In the genomic region with DNA sequence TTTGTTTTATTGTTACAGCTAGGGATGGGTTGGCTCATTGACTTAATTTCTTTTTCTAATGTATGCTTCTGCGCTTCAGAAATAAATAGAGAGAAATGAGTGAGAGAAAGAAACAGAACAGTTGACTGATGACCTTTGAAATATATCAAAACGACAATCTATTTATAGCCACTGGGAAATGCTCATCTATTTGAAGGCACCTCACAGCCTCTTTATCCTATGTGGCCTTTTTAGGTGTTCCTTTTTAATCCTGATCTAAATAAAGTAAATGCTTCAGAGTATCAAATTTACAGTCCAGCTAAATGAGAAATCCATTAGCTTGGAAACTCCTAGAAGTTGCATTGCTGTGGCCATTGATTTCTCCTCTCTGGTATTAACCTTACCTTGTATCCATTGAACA, we compare ENCODE assay signal across 16 cellular contexts.
DNase-seq lines count a peak whose midpoint lies in the region; ATAC-seq, FAIRE-seq and TF ChIP-seq lines count a peak whose summit lies in the region.
"Had no signal": no experiment of that assay in that cellular context is flagged by ENCODE, and none has a peak within 500 bp of the region (broad histone marks: within the 10 kb centered on the region; RNA-seq: fewer than 3 reads in every experiment).

No MANE protein-coding gene starts in this region.

- intact Hi-C loops in HepG2 (cut with micrococcal nuclease; ENCODE audit: unreplicated experiment), result no loop called here
- intact Hi-C loops in left ventricle myocardium superior (cut with micrococcal nuclease), result no loop called here

- H3K9ac ChIP-seq in liver (ENCODE audit: low read depth in 1 of 2, low read length in 2 of 2) (no peak overlapping the region), HepG2 (ENCODE audit: insufficient read depth, low read depth, low read length) (no peak overlapping the region), mesendoderm (ENCODE audit: low read length) (no peak overlapping the region)

- POLR2A ChIA-PET in HepG2 (lab: Yijun Ruan, JAX), result no interaction called here

- H4K20me1 ChIP-seq in HepG2 (ENCODE audit: insufficient read depth, low read length), result no peaks in the 10 kb centered on the region
- no peaks in the 10 kb centered on the region for H4K20me1 ChIP-seq in GM23338 (replicated peaks; ENCODE audit: insufficient read depth)

- H4K8ac ChIP-seq in mesendoderm (ENCODE audit: low read depth, low read length), result no peak overlapping the region

- H3K4me3 ChIP-seq in liver (ENCODE audit: low read depth in 1 of 3, low read length in 3 of 3), result no peak overlapping the region
- H3K4me3 ChIP-seq in HepG2 (replicated peaks in 1 of 3; ENCODE audit: insufficient read depth in 1 of 3, low read depth in 2 of 3, low read length in 3 of 3), result no peak overlapping the region
- H3K4me3 ChIP-seq in WERI-Rb-1 (ENCODE audit: low read depth, low read length), result no peak overlapping the region
- no peak overlapping the region for H3K4me3 ChIP-seq in mesendoderm (ENCODE audit: low read length)
- H3K4me3 ChIP-seq in GM23338, result no peak overlapping the region

- peak overlapping the region; percentile 45 for H3K27ac Mint-ChIP-seq in memory B cell
- H3K27ac Mint-ChIP-seq in GM23338, result no peak overlapping the region
- H3K27ac Mint-ChIP-seq: CD4-positive, alpha-beta memory T cell; H9 had no signal

- no peaks in the 10 kb centered on the region for H3F3A ChIP-seq in GM23338 (replicated peaks; ENCODE audit: low read depth)

- ATAC-seq in HepG2 (no peak), left ventricle myocardium superior (peak; percentile 43), memory B cell (ENCODE audit: low read depth) (no peak), GM23338 (no peak)

- H3K36me3 ChIP-seq in liver (ENCODE audit: control insufficient read depth in 4 of 4, insufficient read depth in 3 of 4, low read depth in 1 of 4, low read length in 3 of 4), result no peaks in the 10 kb centered on the region
- H3K36me3 ChIP-seq in HepG2 (replicated peaks in 1 of 2; ENCODE audit: control insufficient read depth in 1 of 2, insufficient read depth in 2 of 2, low read length in 2 of 2), result no peaks in the 10 kb centered on the region
- H3K36me3 ChIP-seq in WERI-Rb-1, result no peaks in the 10 kb centered on the region
- H3K36me3 ChIP-seq in mesendoderm (ENCODE audit: control insufficient read depth, insufficient read depth, low read length), result no peaks in the 10 kb centered on the region
- H3K36me3 ChIP-seq in GM23338 (ENCODE audit: insufficient read depth), result no peaks in the 10 kb centered on the region
- H3K36me3 ChIP-seq: BE2C had no signal

- H3K4me3 Mint-ChIP-seq in memory B cell, result no peak overlapping the region
- H3K4me3 Mint-ChIP-seq in GM23338, result no peak overlapping the region
- H3K4me3 Mint-ChIP-seq: CD4-positive, alpha-beta memory T cell; H9 had no signal

- CTCF ChIA-PET in HepG2 (lab: Yijun Ruan, JAX; ENCODE audit: low intra/inter-chr PET ratio, low total read pairs), result no interaction called here

- no peaks in the 10 kb centered on the region for H3K79me1 ChIP-seq in mesendoderm (ENCODE audit: low read length)

- TF ChIP-seq EP300 in HepG2 (IDR thresholded peaks at IDR 0.05; ENCODE audit: low read depth in 2 of 2, low read length in 2 of 2) (no peak), HepG2 (CRISPR knock-in tag; IDR thresholded peaks at IDR 0.05; ENCODE audit: borderline replicate concordance) (no peak)

- H3K4me1 ChIP-seq in liver (ENCODE audit: control insufficient read depth in 4 of 4, insufficient read depth in 4 of 4, low read length in 3 of 4) (peaks cover 4 to 20% (median 11%) of the 10 kb centered on the region in 4 donors), HepG2 (ENCODE audit: insufficient read depth, low read length) (peaks cover 23% of the 10 kb centered on the region), mesendoderm (ENCODE audit: control insufficient read depth, low read depth, low read length) (no peaks in the 10 kb centered on the region), GM23338 (ENCODE audit: insufficient read depth) (peaks cover 9% of the 10 kb centered on the region; the same call in 1 of the 2 replicates)
- H3K4me1 ChIP-seq: BE2C had no signal

- H3K18ac ChIP-seq in mesendoderm (ENCODE audit: low read length), result no peak overlapping the region

- H3K9me2 ChIP-seq in GM23338 (ENCODE audit: insufficient read depth), result 0 out of 2 replicates have a peak, but pooled peaks cover 4% of the 10 kb centered on the region

- H3K9me3 Mint-ChIP-seq in memory B cell (peaks cover 2% of the 10 kb centered on the region), GM23338 (0 out of 3 replicates have a peak, but pooled peaks cover 4% of the 10 kb centered on the region)
- H3K9me3 Mint-ChIP-seq: CD4-positive, alpha-beta memory T cell; H9 had no signal

- no peak overlapping the region for H3K4ac ChIP-seq in mesendoderm (ENCODE audit: low read depth, low read length)

- no TSS peak for BruUV-seq in HepG2 (replicated peaks; lab: Mats Ljungman, UMichigan)

- H3K27me3 ChIP-seq in liver (ENCODE audit: control insufficient read depth in 4 of 4, insufficient read depth in 4 of 4, low read length in 3 of 4), result no peaks in the 10 kb centered on the region
- H3K27me3 ChIP-seq in HepG2 (ENCODE audit: control insufficient read depth in 1 of 2, insufficient read depth in 2 of 2, low read length in 2 of 2), result no peaks in the 10 kb centered on the region
- H3K27me3 ChIP-seq in WERI-Rb-1 (ENCODE audit: insufficient read depth, low read depth, severe bottlenecking), result no peaks in the 10 kb centered on the region
- H3K27me3 ChIP-seq in mesendoderm (ENCODE audit: insufficient read depth, low read length, poor library complexity), result no peaks in the 10 kb centered on the region
- no peaks in the 10 kb centered on the region for H3K27me3 ChIP-seq in GM23338 (ENCODE audit: insufficient read depth)
- H3K27me3 ChIP-seq: BE2C had no signal

- H3K79me2 ChIP-seq in HepG2 (ENCODE audit: insufficient read depth, low read length) (no peaks in the 10 kb centered on the region), mesendoderm (ENCODE audit: control insufficient read depth, insufficient read depth, low read length) (no peaks in the 10 kb centered on the region), GM23338 (replicated peaks; ENCODE audit: insufficient read depth) (no peaks in the 10 kb centered on the region)

- H2AK5ac ChIP-seq in mesendoderm (ENCODE audit: low read length), result no peak overlapping the region

- no peak overlapping the region for H2BK5ac ChIP-seq in mesendoderm (ENCODE audit: low read length)

- H3K36me3 Mint-ChIP-seq in memory B cell (no peaks in the 10 kb centered on the region), GM23338 (ENCODE audit: low read depth) (peaks cover 3% of the 10 kb centered on the region; the same call in 1 of the 3 replicates)
- H3K36me3 Mint-ChIP-seq: CD4-positive, alpha-beta memory T cell had no signal

- H2AFZ ChIP-seq in HepG2 (ENCODE audit: low read length) (no peak overlapping the region), GM23338 (no peak overlapping the region)

- TF ChIP-seq CTCF in liver (IDR thresholded peaks at IDR 0.05; ENCODE audit: low read depth, low read length, missing input control), result no peak
- no peak for TF ChIP-seq CTCF in HepG2 (CRISPR knock-in tag; IDR thresholded peaks at IDR 0.05)
- TF ChIP-seq CTCF in WERI-Rb-1 (IDR thresholded peaks at IDR 0.05; ENCODE audit: low read depth, low read length), result no peak
- TF ChIP-seq CTCF in GM23338 (conservative IDR thresholded peaks at IDR 0.05; ENCODE audit: low read depth in 2 of 2), result no peak

- H3K23ac ChIP-seq in mesendoderm (ENCODE audit: low read length), result no peak overlapping the region

- H4K5ac ChIP-seq in mesendoderm (ENCODE audit: low read length), result no peak overlapping the region

- H3K4me1 Mint-ChIP-seq in memory B cell (peaks cover 6% of the 10 kb centered on the region), GM23338 (peaks cover 4% of the 10 kb centered on the region)
- H3K4me1 Mint-ChIP-seq: CD4-positive, alpha-beta memory T cell had no signal

- in situ Hi-C loops in HepG2 (cut with HindIII; ENCODE audit: extremely low pct_ligation_motif_present, low pct_unique_long_range_greater_than_20kb), result no loop called here

- H3K27me3 Mint-ChIP-seq in memory B cell, result no peaks in the 10 kb centered on the region
- H3K27me3 Mint-ChIP-seq in GM23338 (ENCODE audit: insufficient read depth, low read depth, poor library complexity), result no peaks in the 10 kb centered on the region
- H3K27me3 Mint-ChIP-seq: CD4-positive, alpha-beta memory T cell had no signal

- TF ChIP-seq RAD21 in liver (IDR thresholded peaks at IDR 0.05) (no peak), HepG2 (CRISPR knock-in tag; IDR thresholded peaks at IDR 0.05) (no peak)

- DNase-seq in HepG2 (ENCODE audit: low spot score) (no peak), left ventricle myocardium superior (no peak), memory B cell (ENCODE audit: low spot score in 2 of 2) (no peak), WERI-Rb-1 (no peak), mesendoderm (no peak), GM23338 (ENCODE audit: low spot score) (no peak)
- DNase-seq: BE2C; CD4-positive, alpha-beta memory T cell; DMS79 treated with DMSO at 0.1 percent for 48 hours; EL; GOT3; H9 had no signal

- 64% methylated on average over 2 of the region's 2 CpGs for WGBS in liver
- WGBS in HepG2 (ENCODE audit: low lambda C conversion rate), result 41% methylated on average over 2 of the region's 2 CpGs
- WGBS in mesendoderm (ENCODE audit: extremely low coverage, insufficient coverage, low lambda C conversion rate), result no CpG with 5 or more reads among the region's 2 CpGs

- H3K9me3 ChIP-seq in liver (ENCODE audit: control insufficient read depth in 4 of 4, low read length in 3 of 4), result no peaks in the 10 kb centered on the region
- H3K9me3 ChIP-seq in HepG2 (ENCODE audit: low read length), result peaks cover 18% of the 10 kb centered on the region
- no peaks in the 10 kb centered on the region for H3K9me3 ChIP-seq in WERI-Rb-1 (ENCODE audit: severe bottlenecking)
- H3K9me3 ChIP-seq: BE2C had no signal

- no peak overlapping the region for H3K56ac ChIP-seq in mesendoderm (ENCODE audit: low read length)

- H2BK15ac ChIP-seq in mesendoderm (replicated peaks; ENCODE audit: low read depth), result no peak overlapping the region

- no peak overlapping the region for H3K4me2 ChIP-seq in HepG2 (ENCODE audit: low read depth, low read length)
- no peak overlapping the region for H3K4me2 ChIP-seq in mesendoderm (ENCODE audit: low read length)
- H3K4me2 ChIP-seq in GM23338, result no peak overlapping the region

- H3K27ac ChIP-seq in liver (ENCODE audit: low read depth in 1 of 2, low read length in 2 of 2) (peak overlapping the region; percentile 31 to 73), HepG2 (ENCODE audit: extremely low read length, insufficient read depth, low read length) (no peak overlapping the region), WERI-Rb-1 (no peak overlapping the region), mesendoderm (ENCODE audit: low read depth, low read length) (no peak overlapping the region), GM23338 (ENCODE audit: low read depth) (no peak overlapping the region)
- H3K27ac ChIP-seq: C4-2B had no signal

- no peak for TF ChIP-seq POLR2A in HepG2 (IDR thresholded peaks at IDR 0.05; ENCODE audit: insufficient read depth in 1 of 2, low read depth in 2 of 2, low read length in 2 of 2)

- H2BK120ac ChIP-seq in mesendoderm (ENCODE audit: low read depth, low read length), result no peak overlapping the region

- FAIRE-seq in HepG2 (lab: Jason Lieb, UNC), result no peak
- FAIRE-seq: A204.1, G401.6 had no signal

TF ChIP-seq in HepG2, 621 proteins besides CTCF, POLR2A, EP300 and RAD21 (continues in another document):
- TF ChIP-seq BRCA1 (CRISPR knock-in tag; IDR thresholded peaks at IDR 0.05), result no peak

TF ChIP-seq in GM23338, 12 proteins besides CTCF, POLR2A, EP300 and RAD21 (continues in another document):
- no peak for TF ChIP-seq EZH2phosphoT487 (IDR thresholded peaks at IDR 0.05; ENCODE audit: unreplicated experiment)

Comparison
In these comparisons a context has a peak if more than half of its experiments do, and no peak if none do; other contexts are left out.
1. H3K27ac ChIP-seq: peak in liver (2 of 2); none in HepG2 (single experiment), WERI-Rb-1 (single experiment), mesendoderm (single experiment) and GM23338 (single experiment).